1 cellular context compared by ENCODE assay signal in the genomic region with DNA sequence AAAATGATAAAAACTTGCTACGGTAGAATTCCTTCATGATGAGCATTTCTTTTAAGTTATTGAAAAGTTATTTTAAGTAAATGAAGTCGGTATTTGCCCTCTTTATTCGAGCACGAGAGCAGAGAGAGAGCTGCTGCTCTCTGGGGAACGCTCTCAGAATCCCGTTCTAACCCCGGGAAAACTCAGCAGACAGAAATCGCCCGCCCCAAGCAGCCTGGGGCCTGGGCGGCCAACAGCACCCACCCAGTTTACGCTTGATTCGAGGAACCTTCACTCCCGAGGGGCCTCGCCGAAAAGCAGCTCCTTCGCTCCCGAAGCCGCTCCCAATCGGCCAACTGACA.
TF ChIP-seq lines count a peak whose summit lies in the region.

No MANE protein-coding gene starts in this region.

TF ChIP-seq in GM12878, 131 proteins besides CTCF, POLR2A, EP300 and RAD21:
- TF ChIP-seq CHD1 (IDR thresholded peaks at IDR 0.05; ENCODE audit: low read depth, low read length) (no peak), YBX1 (IDR thresholded peaks at IDR 0.05) (no peak), MYC (IDR thresholded peaks at IDR 0.05; ENCODE audit: insufficient read depth, insufficient read length, insufficient replicate concordance, low read length, severe bottlenecking) (no peak), ZZZ3 (IDR thresholded peaks at IDR 0.05; ENCODE audit: control insufficient read depth, insufficient read length, low read depth) (no peak), MTA2 (IDR thresholded peaks at IDR 0.05; ENCODE audit: low read depth) (no peak)
- TF ChIP-seq, protein P1, sequence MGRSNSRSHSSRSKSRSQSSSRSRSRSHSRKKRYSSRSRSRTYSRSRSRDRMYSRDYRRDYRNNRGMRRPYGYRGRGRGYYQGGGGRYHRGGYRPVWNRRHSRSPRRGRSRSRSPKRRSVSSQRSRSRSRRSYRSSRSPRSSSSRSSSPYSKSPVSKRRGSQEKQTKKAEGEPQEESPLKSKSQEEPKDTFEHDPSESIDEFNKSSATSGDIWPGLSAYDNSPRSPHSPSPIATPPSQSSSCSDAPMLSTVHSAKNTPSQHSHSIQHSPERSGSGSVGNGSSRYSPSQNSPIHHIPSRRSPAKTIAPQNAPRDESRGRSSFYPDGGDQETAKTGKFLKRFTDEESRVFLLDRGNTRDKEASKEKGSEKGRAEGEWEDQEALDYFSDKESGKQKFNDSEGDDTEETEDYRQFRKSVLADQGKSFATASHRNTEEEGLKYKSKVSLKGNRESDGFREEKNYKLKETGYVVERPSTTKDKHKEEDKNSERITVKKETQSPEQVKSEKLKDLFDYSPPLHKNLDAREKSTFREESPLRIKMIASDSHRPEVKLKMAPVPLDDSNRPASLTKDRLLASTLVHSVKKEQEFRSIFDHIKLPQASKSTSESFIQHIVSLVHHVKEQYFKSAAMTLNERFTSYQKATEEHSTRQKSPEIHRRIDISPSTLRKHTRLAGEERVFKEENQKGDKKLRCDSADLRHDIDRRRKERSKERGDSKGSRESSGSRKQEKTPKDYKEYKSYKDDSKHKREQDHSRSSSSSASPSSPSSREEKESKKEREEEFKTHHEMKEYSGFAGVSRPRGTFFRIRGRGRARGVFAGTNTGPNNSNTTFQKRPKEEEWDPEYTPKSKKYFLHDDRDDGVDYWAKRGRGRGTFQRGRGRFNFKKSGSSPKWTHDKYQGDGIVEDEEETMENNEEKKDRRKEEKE (IDR thresholded peaks at IDR 0.05): no peak
- TF ChIP-seq, protein P2, sequence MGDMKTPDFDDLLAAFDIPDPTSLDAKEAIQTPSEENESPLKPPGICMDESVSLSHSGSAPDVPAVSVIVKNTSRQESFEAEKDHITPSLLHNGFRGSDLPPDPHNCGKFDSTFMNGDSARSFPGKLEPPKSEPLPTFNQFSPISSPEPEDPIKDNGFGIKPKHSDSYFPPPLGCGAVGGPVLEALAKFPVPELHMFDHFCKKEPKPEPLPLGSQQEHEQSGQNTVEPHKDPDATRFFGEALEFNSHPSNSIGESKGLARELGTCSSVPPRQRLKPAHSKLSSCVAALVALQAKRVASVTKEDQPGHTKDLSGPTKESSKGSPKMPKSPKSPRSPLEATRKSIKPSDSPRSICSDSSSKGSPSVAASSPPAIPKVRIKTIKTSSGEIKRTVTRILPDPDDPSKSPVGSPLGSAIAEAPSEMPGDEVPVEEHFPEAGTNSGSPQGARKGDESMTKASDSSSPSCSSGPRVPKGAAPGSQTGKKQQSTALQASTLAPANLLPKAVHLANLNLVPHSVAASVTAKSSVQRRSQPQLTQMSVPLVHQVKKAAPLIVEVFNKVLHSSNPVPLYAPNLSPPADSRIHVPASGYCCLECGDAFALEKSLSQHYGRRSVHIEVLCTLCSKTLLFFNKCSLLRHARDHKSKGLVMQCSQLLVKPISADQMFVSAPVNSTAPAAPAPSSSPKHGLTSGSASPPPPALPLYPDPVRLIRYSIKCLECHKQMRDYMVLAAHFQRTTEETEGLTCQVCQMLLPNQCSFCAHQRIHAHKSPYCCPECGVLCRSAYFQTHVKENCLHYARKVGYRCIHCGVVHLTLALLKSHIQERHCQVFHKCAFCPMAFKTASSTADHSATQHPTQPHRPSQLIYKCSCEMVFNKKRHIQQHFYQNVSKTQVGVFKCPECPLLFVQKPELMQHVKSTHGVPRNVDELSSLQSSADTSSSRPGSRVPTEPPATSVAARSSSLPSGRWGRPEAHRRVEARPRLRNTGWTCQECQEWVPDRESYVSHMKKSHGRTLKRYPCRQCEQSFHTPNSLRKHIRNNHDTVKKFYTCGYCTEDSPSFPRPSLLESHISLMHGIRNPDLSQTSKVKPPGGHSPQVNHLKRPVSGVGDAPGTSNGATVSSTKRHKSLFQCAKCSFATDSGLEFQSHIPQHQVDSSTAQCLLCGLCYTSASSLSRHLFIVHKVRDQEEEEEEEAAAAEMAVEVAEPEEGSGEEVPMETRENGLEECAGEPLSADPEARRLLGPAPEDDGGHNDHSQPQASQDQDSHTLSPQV (IDR thresholded peaks at IDR 0.05): no peak
- TF ChIP-seq, protein P3, sequence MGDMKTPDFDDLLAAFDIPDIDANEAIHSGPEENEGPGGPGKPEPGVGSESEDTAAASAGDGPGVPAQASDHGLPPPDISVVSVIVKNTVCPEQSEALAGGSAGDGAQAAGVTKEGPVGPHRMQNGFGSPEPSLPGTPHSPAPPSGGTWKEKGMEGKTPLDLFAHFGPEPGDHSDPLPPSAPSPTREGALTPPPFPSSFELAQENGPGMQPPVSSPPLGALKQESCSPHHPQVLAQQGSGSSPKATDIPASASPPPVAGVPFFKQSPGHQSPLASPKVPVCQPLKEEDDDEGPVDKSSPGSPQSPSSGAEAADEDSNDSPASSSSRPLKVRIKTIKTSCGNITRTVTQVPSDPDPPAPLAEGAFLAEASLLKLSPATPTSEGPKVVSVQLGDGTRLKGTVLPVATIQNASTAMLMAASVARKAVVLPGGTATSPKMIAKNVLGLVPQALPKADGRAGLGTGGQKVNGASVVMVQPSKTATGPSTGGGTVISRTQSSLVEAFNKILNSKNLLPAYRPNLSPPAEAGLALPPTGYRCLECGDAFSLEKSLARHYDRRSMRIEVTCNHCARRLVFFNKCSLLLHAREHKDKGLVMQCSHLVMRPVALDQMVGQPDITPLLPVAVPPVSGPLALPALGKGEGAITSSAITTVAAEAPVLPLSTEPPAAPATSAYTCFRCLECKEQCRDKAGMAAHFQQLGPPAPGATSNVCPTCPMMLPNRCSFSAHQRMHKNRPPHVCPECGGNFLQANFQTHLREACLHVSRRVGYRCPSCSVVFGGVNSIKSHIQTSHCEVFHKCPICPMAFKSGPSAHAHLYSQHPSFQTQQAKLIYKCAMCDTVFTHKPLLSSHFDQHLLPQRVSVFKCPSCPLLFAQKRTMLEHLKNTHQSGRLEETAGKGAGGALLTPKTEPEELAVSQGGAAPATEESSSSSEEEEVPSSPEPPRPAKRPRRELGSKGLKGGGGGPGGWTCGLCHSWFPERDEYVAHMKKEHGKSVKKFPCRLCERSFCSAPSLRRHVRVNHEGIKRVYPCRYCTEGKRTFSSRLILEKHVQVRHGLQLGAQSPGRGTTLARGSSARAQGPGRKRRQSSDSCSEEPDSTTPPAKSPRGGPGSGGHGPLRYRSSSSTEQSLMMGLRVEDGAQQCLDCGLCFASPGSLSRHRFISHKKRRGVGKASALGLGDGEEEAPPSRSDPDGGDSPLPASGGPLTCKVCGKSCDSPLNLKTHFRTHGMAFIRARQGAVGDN (IDR thresholded peaks at IDR 0.05): no peak
- TF ChIP-seq, protein P4, sequence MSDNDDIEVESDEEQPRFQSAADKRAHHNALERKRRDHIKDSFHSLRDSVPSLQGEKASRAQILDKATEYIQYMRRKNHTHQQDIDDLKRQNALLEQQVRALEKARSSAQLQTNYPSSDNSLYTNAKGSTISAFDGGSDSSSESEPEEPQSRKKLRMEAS (IDR thresholded peaks at IDR 0.05; ENCODE audit: low read depth, low read length): no peak
- TF ChIP-seq, protein P5, sequence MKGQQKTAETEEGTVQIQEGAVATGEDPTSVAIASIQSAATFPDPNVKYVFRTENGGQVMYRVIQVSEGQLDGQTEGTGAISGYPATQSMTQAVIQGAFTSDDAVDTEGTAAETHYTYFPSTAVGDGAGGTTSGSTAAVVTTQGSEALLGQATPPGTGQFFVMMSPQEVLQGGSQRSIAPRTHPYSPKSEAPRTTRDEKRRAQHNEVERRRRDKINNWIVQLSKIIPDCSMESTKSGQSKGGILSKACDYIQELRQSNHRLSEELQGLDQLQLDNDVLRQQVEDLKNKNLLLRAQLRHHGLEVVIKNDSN (IDR thresholded peaks at IDR 0.05; ENCODE audit: borderline replicate concordance, extremely low read length, insufficient read depth, low read depth, low read length): no peak
